15 cellular contexts compared by ENCODE assay signal in genomic region chr1:244362481-244362880, GRCh38.
DNase-seq lines count a peak whose midpoint lies in the region; ATAC-seq and TF ChIP-seq lines count a peak whose summit lies in the region.
"Had no signal": no experiment of that assay in that cellular context is flagged by ENCODE, and none has a peak within 500 bp of the region (broad histone marks: within the 10 kb centered on the region; RNA-seq: fewer than 3 reads in every experiment).

No MANE protein-coding gene starts in this region.

- POLR2A ChIA-PET in SK-N-SH (lab: Yijun Ruan, JAX), result no interaction called here
- POLR2A ChIA-PET in CD4-positive, alpha-beta memory T cell (lab: Charles Lee; ENCODE audit: partially characterized antibody), result no interaction called here

- peak overlapping the region; percentile 45; the same call in 1 of the 2 replicates for H3K4me2 ChIP-seq in SK-N-SH

- no peaks in the 10 kb centered on the region for H3K9me3 ChIP-seq in SK-N-SH
- H3K9me3 ChIP-seq in esophagus muscularis mucosa, result no peaks in the 10 kb centered on the region
- no peaks in the 10 kb centered on the region for H3K9me3 ChIP-seq in CD4-positive, alpha-beta memory T cell (ENCODE audit: control insufficient read depth in 1 of 2, low read length in 2 of 2)

- TF ChIP-seq CTCF in SK-N-SH (IDR thresholded peaks at IDR 0.05) (no peak), esophagus muscularis mucosa (IDR thresholded peaks at IDR 0.05) (no peak), neural crest cell (conservative IDR thresholded peaks at IDR 0.05) (no peak), type B pancreatic cell (conservative IDR thresholded peaks at IDR 0.05) (no peak)

- WGBS in SK-N-SH (ENCODE audit: low lambda C conversion rate), result 93% methylated on average over 3 of the region's 3 CpGs
- WGBS in esophagus muscularis mucosa, result 33% methylated on average over 3 of the region's 3 CpGs

- no peaks in the 10 kb centered on the region for H3K36me3 Mint-ChIP-seq in neural crest cell (ENCODE audit: low read depth)
- H3K36me3 Mint-ChIP-seq in type B pancreatic cell, result no peaks in the 10 kb centered on the region
- H3K36me3 Mint-ChIP-seq in CD4-positive, alpha-beta memory T cell, result peaks cover 0 to 4% of the 10 kb centered on the region in 2 donors

- TF ChIP-seq POLR2A in esophagus muscularis mucosa (IDR thresholded peaks at IDR 0.05; ENCODE audit: low read depth), result no peak

- H3K4me3 ChIP-seq in SK-N-SH (ENCODE audit: low read depth in 2 of 2, low read length in 1 of 2), result no peak overlapping the region
- peak overlapping the region; percentile 37 to 51 (median 40) for H3K4me3 ChIP-seq in esophagus muscularis mucosa
- H3K4me3 ChIP-seq in CD4-positive, alpha-beta memory T cell (ENCODE audit: low read length in 2 of 2), result no peak overlapping the region
- H3K4me3 ChIP-seq: skin epidermis had no signal

- no peaks in the 10 kb centered on the region for H3F3A ChIP-seq in SK-N-SH (replicated peaks; ENCODE audit: insufficient read depth)

- H3K4me1 ChIP-seq in SK-N-SH (ENCODE audit: control insufficient read depth in 1 of 2, insufficient read depth in 2 of 2, low read depth in 1 of 2, low read length in 1 of 2), result no peaks in the 10 kb centered on the region; a peak in 1 of 4 replicates
- peaks cover 0 to 36% (median 25%) of the 10 kb centered on the region in 4 donors for H3K4me1 ChIP-seq in esophagus muscularis mucosa
- H3K4me1 ChIP-seq in CD4-positive, alpha-beta memory T cell (ENCODE audit: insufficient read depth, low read length), result no peaks in the 10 kb centered on the region

- H3K9me3 Mint-ChIP-seq in neural crest cell, result no peaks in the 10 kb centered on the region
- H3K9me3 Mint-ChIP-seq in type B pancreatic cell, result no peaks in the 10 kb centered on the region
- peaks cover 0 to 12% (median 6%) of the 10 kb centered on the region in 8 donors for H3K9me3 Mint-ChIP-seq in CD4-positive, alpha-beta memory T cell

- H3K27ac ChIP-seq in SK-N-SH (ENCODE audit: low read depth in 2 of 2, low read length in 1 of 2) (peak overlapping the region; percentile 70 to 78; a peak in 2 of 4 replicates), esophagus muscularis mucosa (replicated peaks in 1 of 4) (peak overlapping the region; percentile 81 to 84 (median 82))
- no peak overlapping the region for H3K27ac ChIP-seq in CD4-positive, alpha-beta memory T cell (ENCODE audit: low read depth, low read length)
- H3K27ac ChIP-seq: RWPE1 had no signal

- peak overlapping the region; percentile 91 for H3K27ac Mint-ChIP-seq in neural crest cell (ENCODE audit: unreplicated experiment)
- peak overlapping the region; percentile 61 for H3K27ac Mint-ChIP-seq in type B pancreatic cell
- no peak overlapping the region for H3K27ac Mint-ChIP-seq in CD4-positive, alpha-beta memory T cell
- H3K27ac Mint-ChIP-seq: activated B cell treated with CpG ODN at 0.5 μM for 24 hours had no signal

- H3K4me3 Mint-ChIP-seq in neural crest cell (no peak overlapping the region), type B pancreatic cell (no peak overlapping the region)
- no peak overlapping the region for H3K4me3 Mint-ChIP-seq in CD4-positive, alpha-beta memory T cell
- H3K4me3 Mint-ChIP-seq: activated B cell treated with CpG ODN at 0.5 μM for 24 hours, CD14-positive monocyte had no signal

- CTCF ChIA-PET in SK-N-SH (lab: Yijun Ruan, JAX), result no interaction called here
- CTCF ChIA-PET in CD4-positive, alpha-beta memory T cell (lab: Charles Lee; ENCODE audit: partially characterized antibody), result no interaction called here

- H3K9me2 ChIP-seq in SK-N-SH, result no peaks in the 10 kb centered on the region

- ATAC-seq in SK-N-SH treated with all-trans-retinoic acid at 6 μM for 48 hours (no peak), GM21423 (IDR thresholded peaks at IDR 0.05; ENCODE audit: unreplicated experiment) (no peak)

- peaks cover 16% of the 10 kb centered on the region for H3K4me1 Mint-ChIP-seq in neural crest cell
- peaks cover 15% of the 10 kb centered on the region for H3K4me1 Mint-ChIP-seq in type B pancreatic cell (ENCODE audit: unreplicated experiment)
- H3K4me1 Mint-ChIP-seq in CD4-positive, alpha-beta memory T cell, result no peaks in the 10 kb centered on the region
- H3K4me1 Mint-ChIP-seq: activated B cell treated with CpG ODN at 0.5 μM for 24 hours had no signal

- H4K20me1 ChIP-seq in SK-N-SH (ENCODE audit: insufficient read depth), result no peaks in the 10 kb centered on the region

- no peaks in the 10 kb centered on the region for H3K27me3 ChIP-seq in SK-N-SH (ENCODE audit: insufficient read depth)
- no peaks in the 10 kb centered on the region for H3K27me3 ChIP-seq in esophagus muscularis mucosa
- H3K27me3 ChIP-seq in CD4-positive, alpha-beta memory T cell (ENCODE audit: insufficient read depth, low read length), result no peaks in the 10 kb centered on the region

- no peak for DNase-seq in SK-N-SH
- DNase-seq in esophagus muscularis mucosa (ENCODE audit: extremely low spot score), result no peak
- DNase-seq in neural crest cell (ENCODE audit: low read depth, low spot score), result no peak
- no peak for DNase-seq in type B pancreatic cell (ENCODE audit: extremely low spot score, unreplicated experiment)
- no peak for DNase-seq in activated CD4-positive, alpha-beta T cell treated with anti-CD3 and anti-CD28 coated beads, Interleukin-2, amount 50 U/mL, for 1 hour
- DNase-seq in CD4-positive, alpha-beta memory T cell, result no peak
- DNase-seq: 8988T; activated B cell treated with CpG ODN at 0.5 μM for 24 hours; activated CD8-positive, alpha-beta memory T cell treated with anti-CD3 and anti-CD28 coated beads for 24 hours; NCI-H2107 had no signal

- intact Hi-C loops in esophagus muscularis mucosa (cut with DNase I), result no loop called here
- intact Hi-C loops in CD4-positive, alpha-beta memory T cell (cut with micrococcal nuclease), result no loop called here

- H3K36me3 ChIP-seq in SK-N-SH (replicated peaks in 1 of 2; ENCODE audit: control insufficient read depth in 1 of 2, insufficient read depth in 2 of 2, low read length in 1 of 2) (no peaks in the 10 kb centered on the region), esophagus muscularis mucosa (no peaks in the 10 kb centered on the region)
- no peaks in the 10 kb centered on the region for H3K36me3 ChIP-seq in CD4-positive, alpha-beta memory T cell (ENCODE audit: insufficient read depth, low read length)

- H3K27me3 Mint-ChIP-seq in neural crest cell (ENCODE audit: low read depth), result no peaks in the 10 kb centered on the region
- no peaks in the 10 kb centered on the region for H3K27me3 Mint-ChIP-seq in type B pancreatic cell
- H3K27me3 Mint-ChIP-seq in CD4-positive, alpha-beta memory T cell, result no peaks in the 10 kb centered on the region
- H3K27me3 Mint-ChIP-seq: activated B cell treated with CpG ODN at 0.5 μM for 24 hours had no signal

- H3K9ac ChIP-seq in SK-N-SH, result no peak overlapping the region

- TF ChIP-seq EP300 in SK-N-SH (IDR thresholded peaks at IDR 0.05; ENCODE audit: borderline replicate concordance in 1 of 2, low read depth in 1 of 2, low read length in 1 of 2) (no peak), esophagus muscularis mucosa (IDR thresholded peaks at IDR 0.05) (no peak)

- no peak for TF ChIP-seq RAD21 in SK-N-SH (IDR thresholded peaks at IDR 0.05; ENCODE audit: low read length)

- no peaks in the 10 kb centered on the region for H3K79me2 ChIP-seq in SK-N-SH (ENCODE audit: insufficient read depth)

- H2AFZ ChIP-seq in SK-N-SH (ENCODE audit: low read depth), result peak overlapping the region; percentile 71; the same call in 1 of the 2 replicates

TF ChIP-seq in SK-N-SH, 30 proteins besides CTCF, POLR2A, EP300 and RAD21:
- TF ChIP-seq MAX (IDR thresholded peaks at IDR 0.05; ENCODE audit: low read depth) (no peak), MXI1 (IDR thresholded peaks at IDR 0.05; ENCODE audit: low read depth, low read length) (no peak), RFX5 (IDR thresholded peaks at IDR 0.05; ENCODE audit: low read length) (no peak), RXRA (IDR thresholded peaks at IDR 0.05; ENCODE audit: borderline replicate concordance, low read depth) (no peak), USF1 (IDR thresholded peaks at IDR 0.05; ENCODE audit: borderline replicate concordance, low read depth) (no peak), ELF1 (IDR thresholded peaks at IDR 0.05) (no peak), TAF1 (IDR thresholded peaks at IDR 0.05; ENCODE audit: borderline replicate concordance, low read depth, low read length) (no peak)

TF ChIP-seq in SK-N-SH treated with all-trans-retinoic acid at 6 μM for 48 hours, 23 proteins besides CTCF, POLR2A, EP300 and RAD21:
- no peak for TF ChIP-seq PPARA (CRISPR knock-in tag; IDR thresholded peaks at IDR 0.05; ENCODE audit: borderline replicate concordance)
- TF ChIP-seq OSR1 (CRISPR knock-in tag; IDR thresholded peaks at IDR 0.05), result no peak
- no peak for TF ChIP-seq ARNTL (CRISPR knock-in tag; IDR thresholded peaks at IDR 0.05; ENCODE audit: borderline replicate concordance, low read depth)
- no peak for TF ChIP-seq CSRNP3 (CRISPR knock-in tag; IDR thresholded peaks at IDR 0.05)

Comparison
In these comparisons a context has a peak if more than half of its experiments do, and no peak if none do; other contexts are left out.
1. H3K4me3 ChIP-seq: peak in esophagus muscularis mucosa (4 of 4); none in SK-N-SH (0 of 2) and CD4-positive, alpha-beta memory T cell (0 of 2).
2. H3K27ac Mint-ChIP-seq: peak in neural crest cell (single experiment) and type B pancreatic cell (single experiment); none in CD4-positive, alpha-beta memory T cell (0 of 7).